In genomic region chr2:161243312-161243711, GRCh38 we compare ENCODE assay signal across 10 cellular contexts.
DNase-seq lines count a peak whose midpoint lies in the region; ATAC-seq and TF ChIP-seq lines count a peak whose summit lies in the region.
"Had no signal": no experiment of that assay in that cellular context is flagged by ENCODE, and none has a peak within 500 bp of the region (broad histone marks: within the 10 kb centered on the region; RNA-seq: fewer than 3 reads in every experiment).

No MANE protein-coding gene starts in this region.

- no peaks in the 10 kb centered on the region for H3K9me2 ChIP-seq in OCI-LY1 (ENCODE audit: low read depth, low read length)

- ATAC-seq in GM18867 (IDR thresholded peaks at IDR 0.05; ENCODE audit: unreplicated experiment) (peak; percentile 26), GM21786 (IDR thresholded peaks at IDR 0.05; ENCODE audit: unreplicated experiment) (peak; percentile 45), natural killer cell (no peak), GM21381 (IDR thresholded peaks at IDR 0.05; ENCODE audit: unreplicated experiment) (no peak)

- H3K27me3 ChIP-seq in OCI-LY1 (ENCODE audit: insufficient read depth, low read length) = no peaks in the 10 kb centered on the region

- peak overlapping the region; percentile 24 to 26 for H3K27ac Mint-ChIP-seq in natural killer cell

- H3K4me1 ChIP-seq in OCI-LY1 (ENCODE audit: insufficient read depth, low read length, severe bottlenecking) = peaks cover 38% of the 10 kb centered on the region

- intact Hi-C loops in natural killer cell (cut with micrococcal nuclease) = no loop called here

- peak overlapping the region; percentile 70 for H3K4me2 ChIP-seq in OCI-LY1 (ENCODE audit: low read length)

- H3K79me2 ChIP-seq in OCI-LY1 (ENCODE audit: insufficient read depth, low read length) = no peaks in the 10 kb centered on the region

- H3K27ac ChIP-seq in OCI-LY1 (ENCODE audit: low read depth, low read length, poor library complexity, severe bottlenecking) = peak overlapping the region; percentile 60
- H3K27ac ChIP-seq: thoracic aorta had no signal

- H3K36me3 ChIP-seq in OCI-LY1 (ENCODE audit: insufficient read depth, low read length) = no peaks in the 10 kb centered on the region
- H3K36me3 ChIP-seq: thoracic aorta had no signal

- H3K36me3 Mint-ChIP-seq in natural killer cell = no peaks in the 10 kb centered on the region

- H3K4me3 Mint-ChIP-seq in natural killer cell = no peak overlapping the region

- no peaks in the 10 kb centered on the region for H3K9me3 ChIP-seq in OCI-LY1 (ENCODE audit: low read length)
- H3K9me3 ChIP-seq: thoracic aorta had no signal

- no peak overlapping the region for H2AFZ ChIP-seq in OCI-LY1 (ENCODE audit: low read length)

- TF ChIP-seq CTCF in OCI-LY1 (IDR thresholded peaks at IDR 0.05; ENCODE audit: low read length) (no peak), natural killer cell (IDR thresholded peaks at IDR 0.05) (no peak)

- peaks cover 35 to 36% of the 10 kb centered on the region in 2 donors for H3K4me1 Mint-ChIP-seq in natural killer cell

- H3K9ac ChIP-seq in OCI-LY1 (ENCODE audit: low read length) = peak overlapping the region; percentile 63

- peak overlapping the region; percentile 63 for H3K4me3 ChIP-seq in OCI-LY1 (ENCODE audit: low read depth, low read length, poor library complexity, severe bottlenecking)
- H3K4me3 ChIP-seq: thoracic aorta had no signal

- H4K20me1 ChIP-seq in OCI-LY1 (ENCODE audit: insufficient read depth, low read length) = no peaks in the 10 kb centered on the region

- peaks cover 5% of the 10 kb centered on the region; the same call in 1 of the 2 replicates for H3F3A ChIP-seq in OCI-LY1 (ENCODE audit: insufficient read depth, low read length)

- H3K27me3 Mint-ChIP-seq in natural killer cell (ENCODE audit: low read depth in 2 of 2) = peaks cover 0 to 4% of the 10 kb centered on the region in 2 donors

- H3K9me3 Mint-ChIP-seq in natural killer cell = no peaks in the 10 kb centered on the region

- no peak for DNase-seq in natural killer cell
- DNase-seq in NCI-H1092 treated with DMSO at 0.1 percent for 48 hours (lab: John Stamatoyannopoulos, UW) = no peak
- no peak for DNase-seq in HCEC 1CT
- DNase-seq: activated gamma-delta T cell treated with Interleukin-2 at 50 U/mL for 16 hours; NK-92 treated with Interleukin-12 subunit alpha and Interleukin-12 subunit beta, amount 100 ng/mL, for 24 hours had no signal

Comparison
In these comparisons a context has a peak if more than half of its experiments do, and no peak if none do; other contexts are left out.
1. ATAC-seq: peak in GM18867 (single experiment) and GM21786 (single experiment); none in natural killer cell (0 of 3) and GM21381 (single experiment).